Comparison of ENCODE assay signal across 18 cellular contexts in genomic region chr21:43664358-43664757, GRCh38. TPM values are rescaled to one million over a fixed set of nuclear protein-coding genes. Genes with fewer than 3 reads are reported as not detected.
DNase-seq lines count a peak whose midpoint lies in the region; ATAC-seq and TF ChIP-seq lines count a peak whose summit lies in the region.
"Had no signal": no experiment of that assay in that cellular context is flagged by ENCODE, and none has a peak within 500 bp of the region (broad histone marks: within the 10 kb centered on the region; RNA-seq: fewer than 3 reads in every experiment).

No MANE protein-coding gene starts in this region.

- DNase-seq in activated CD4-positive, alpha-beta T cell treated with anti-CD3 and anti-CD28 coated beads, Interleukin-2, amount 10 ng/mL, durations not matched to agents 7 days and 5 days, result no peak
- DNase-seq in activated CD4-positive, alpha-beta T cell treated with anti-CD3 and anti-CD28 coated beads for 1 hour, result no peak
- DNase-seq in stimulated activated naive CD8-positive, alpha-beta T cell treated with anti-CD3 and anti-CD28 coated beads, Interleukin-15, Interleukin-2, amounts not matched to agents 100 U/mL and 50 U/mL, for 24 hours, result no peak
- DNase-seq in lung microvascular endothelial cell (ENCODE audit: low read depth in 2 of 2) (peak; percentile 75 to 80), SK-N-SH (no peak), NCI-H187 (lab: John Stamatoyannopoulos, UW) (no peak), NCI-H446 treated with DMSO at 0.1 percent for 48 hours (lab: John Stamatoyannopoulos, UW) (no peak)
- DNase-seq: 8988T, COR-L47, DMS 273 treated with DMSO at 0.1 percent for 48 hours, DND-41, KG1, NCI-H187 treated with DMSO at 0.1 percent for 48 hours, NCI-H226, NCI-H524 treated with DMSO at 0.1 percent for 48 hours, PC-3, RPMI8226 had no signal

- H3K4me1 Mint-ChIP-seq in activated CD4-positive, alpha-beta T cell treated with anti-CD3 and anti-CD28 coated beads, Interleukin-2, amount 10 ng/mL, durations not matched to agents 7 days and 5 days, result peaks cover 57% of the 10 kb centered on the region
- H3K4me1 Mint-ChIP-seq in stimulated activated naive CD8-positive, alpha-beta T cell treated with anti-CD3 and anti-CD28 coated beads, Interleukin-15, Interleukin-2, amounts not matched to agents 100 ng/mL and 50 ng/mL, for 24 hours (ENCODE audit: low read depth), result peaks cover 63% of the 10 kb centered on the region

- TF ChIP-seq CTCF in SK-N-SH (IDR thresholded peaks at IDR 0.05), result no peak

- no peak overlapping the region for H3K27ac ChIP-seq in SK-N-SH (ENCODE audit: low read depth in 2 of 2, low read length in 1 of 2)

- TF ChIP-seq EP300 in SK-N-SH (IDR thresholded peaks at IDR 0.05; ENCODE audit: borderline replicate concordance in 1 of 2, low read depth in 1 of 2, low read length in 1 of 2), result no peak

- H3K27me3 Mint-ChIP-seq in activated CD4-positive, alpha-beta T cell treated with anti-CD3 and anti-CD28 coated beads, Interleukin-2, amount 10 ng/mL, durations not matched to agents 7 days and 5 days, result no peaks in the 10 kb centered on the region
- no peaks in the 10 kb centered on the region for H3K27me3 Mint-ChIP-seq in stimulated activated naive CD8-positive, alpha-beta T cell treated with anti-CD3 and anti-CD28 coated beads, Interleukin-15, Interleukin-2, amounts not matched to agents 100 ng/mL and 50 ng/mL, for 24 hours

- no peak for TF ChIP-seq RAD21 in SK-N-SH (IDR thresholded peaks at IDR 0.05; ENCODE audit: low read length)

- H3K27me3 ChIP-seq in SK-N-SH (ENCODE audit: insufficient read depth), result no peaks in the 10 kb centered on the region

- H3K79me2 ChIP-seq in SK-N-SH (ENCODE audit: insufficient read depth), result peaks cover 91% of the 10 kb centered on the region

- H2AFZ ChIP-seq in SK-N-SH (ENCODE audit: low read depth), result no peak overlapping the region

- H3K4me2 ChIP-seq in SK-N-SH, result no peak overlapping the region

- peaks cover 5% of the 10 kb centered on the region for H3K9me3 Mint-ChIP-seq in activated CD4-positive, alpha-beta T cell treated with anti-CD3 and anti-CD28 coated beads, Interleukin-2, amount 10 ng/mL, durations not matched to agents 7 days and 5 days
- H3K9me3 Mint-ChIP-seq in stimulated activated naive CD8-positive, alpha-beta T cell treated with anti-CD3 and anti-CD28 coated beads, Interleukin-15, Interleukin-2, amounts not matched to agents 100 ng/mL and 50 ng/mL, for 24 hours, result peaks cover 4% of the 10 kb centered on the region

- peak overlapping the region; percentile 16 for H3K27ac Mint-ChIP-seq in activated CD4-positive, alpha-beta T cell treated with anti-CD3 and anti-CD28 coated beads, Interleukin-2, amount 10 ng/mL, durations not matched to agents 7 days and 5 days
- peak overlapping the region; percentile 36 for H3K27ac Mint-ChIP-seq in stimulated activated naive CD8-positive, alpha-beta T cell treated with anti-CD3 and anti-CD28 coated beads, Interleukin-15, Interleukin-2, amounts not matched to agents 100 ng/mL and 50 ng/mL, for 24 hours

- peaks cover 17 to 27% of the 10 kb centered on the region in 2 experiments for H3K36me3 ChIP-seq in SK-N-SH (replicated peaks in 1 of 2; ENCODE audit: control insufficient read depth in 1 of 2, insufficient read depth in 2 of 2, low read length in 1 of 2)

- no peaks in the 10 kb centered on the region for H3K9me3 ChIP-seq in SK-N-SH

- POLR2A ChIA-PET in activated CD4-positive, alpha-beta T cell treated with anti-CD3 and anti-CD28 coated beads, Interleukin-2, amount 10 ng/mL, durations not matched to agents 7 days and 5 days (lab: Charles Lee), result no interaction called here
- POLR2A ChIA-PET in SK-N-SH (lab: Yijun Ruan, JAX), result no interaction called here

- H3K4me3 Mint-ChIP-seq in activated CD4-positive, alpha-beta T cell treated with anti-CD3 and anti-CD28 coated beads, Interleukin-2, amount 10 ng/mL, durations not matched to agents 7 days and 5 days, result no peak overlapping the region
- H3K4me3 Mint-ChIP-seq in stimulated activated naive CD8-positive, alpha-beta T cell treated with anti-CD3 and anti-CD28 coated beads, Interleukin-15, Interleukin-2, amounts not matched to agents 100 ng/mL and 50 ng/mL, for 24 hours, result no peak overlapping the region

- H4K20me1 ChIP-seq in SK-N-SH (ENCODE audit: insufficient read depth), result no peaks in the 10 kb centered on the region; the same call in 1 of the 2 replicates

- no peak for ATAC-seq in stimulated activated naive CD8-positive, alpha-beta T cell treated with anti-CD3 and anti-CD28 coated beads, Interleukin-15, Interleukin-2, amounts not matched to agents 100 U/mL and 50 U/mL, for 24 hours
- ATAC-seq: PC-3 had no signal

- CTCF ChIA-PET in activated CD4-positive, alpha-beta T cell treated with anti-CD3 and anti-CD28 coated beads, Interleukin-2, amount 10 ng/mL, durations not matched to agents 7 days and 5 days (lab: Charles Lee), result no interaction called here
- CTCF ChIA-PET in SK-N-SH (lab: Yijun Ruan, JAX), result no interaction called here

- H3K9ac ChIP-seq in SK-N-SH, result no peak overlapping the region

- H3K9me2 ChIP-seq in SK-N-SH, result no peaks in the 10 kb centered on the region

- H3K4me1 ChIP-seq in SK-N-SH (ENCODE audit: control insufficient read depth in 1 of 2, insufficient read depth in 2 of 2, low read depth in 1 of 2, low read length in 1 of 2), result peaks cover 5 to 7% of the 10 kb centered on the region in 2 experiments; a peak in 3 of 4 replicates

- peaks cover 63% of the 10 kb centered on the region for H3K36me3 Mint-ChIP-seq in activated CD4-positive, alpha-beta T cell treated with anti-CD3 and anti-CD28 coated beads, Interleukin-2, amount 10 ng/mL, durations not matched to agents 7 days and 5 days (ENCODE audit: low read depth)
- peaks cover 66% of the 10 kb centered on the region for H3K36me3 Mint-ChIP-seq in stimulated activated naive CD8-positive, alpha-beta T cell treated with anti-CD3 and anti-CD28 coated beads, Interleukin-15, Interleukin-2, amounts not matched to agents 100 ng/mL and 50 ng/mL, for 24 hours (ENCODE audit: low read depth)

- peaks cover 5% of the 10 kb centered on the region for H3F3A ChIP-seq in SK-N-SH (replicated peaks; ENCODE audit: insufficient read depth)

- H3K4me3 ChIP-seq in SK-N-SH (ENCODE audit: low read depth in 2 of 2, low read length in 1 of 2), result no peak overlapping the region

- WGBS in SK-N-SH (ENCODE audit: low lambda C conversion rate), result 85% methylated on average over 4 of the region's 4 CpGs

TF ChIP-seq in SK-N-SH, 30 proteins besides CTCF, POLR2A, EP300 and RAD21:
- TF ChIP-seq GABPA (IDR thresholded peaks at IDR 0.05; ENCODE audit: low read depth), result no peak
- TF ChIP-seq NFIC (IDR thresholded peaks at IDR 0.05; ENCODE audit: borderline replicate concordance), result no peak
- no peak for TF ChIP-seq USF2 (IDR thresholded peaks at IDR 0.05; ENCODE audit: borderline replicate concordance, low read depth, low read length)
- TF ChIP-seq SMC3 (IDR thresholded peaks at IDR 0.05; ENCODE audit: low read depth, low read length), result no peak
- TF ChIP-seq TAF1 (IDR thresholded peaks at IDR 0.05; ENCODE audit: borderline replicate concordance, low read depth, low read length), result no peak
- TF ChIP-seq ELF1 (IDR thresholded peaks at IDR 0.05), result no peak
- TF ChIP-seq, protein P1, sequence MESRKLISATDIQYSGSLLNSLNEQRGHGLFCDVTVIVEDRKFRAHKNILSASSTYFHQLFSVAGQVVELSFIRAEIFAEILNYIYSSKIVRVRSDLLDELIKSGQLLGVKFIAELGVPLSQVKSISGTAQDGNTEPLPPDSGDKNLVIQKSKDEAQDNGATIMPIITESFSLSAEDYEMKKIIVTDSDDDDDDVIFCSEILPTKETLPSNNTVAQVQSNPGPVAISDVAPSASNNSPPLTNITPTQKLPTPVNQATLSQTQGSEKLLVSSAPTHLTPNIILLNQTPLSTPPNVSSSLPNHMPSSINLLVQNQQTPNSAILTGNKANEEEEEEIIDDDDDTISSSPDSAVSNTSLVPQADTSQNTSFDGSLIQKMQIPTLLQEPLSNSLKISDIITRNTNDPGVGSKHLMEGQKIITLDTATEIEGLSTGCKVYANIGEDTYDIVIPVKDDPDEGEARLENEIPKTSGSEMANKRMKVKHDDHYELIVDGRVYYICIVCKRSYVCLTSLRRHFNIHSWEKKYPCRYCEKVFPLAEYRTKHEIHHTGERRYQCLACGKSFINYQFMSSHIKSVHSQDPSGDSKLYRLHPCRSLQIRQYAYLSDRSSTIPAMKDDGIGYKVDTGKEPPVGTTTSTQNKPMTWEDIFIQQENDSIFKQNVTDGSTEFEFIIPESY (IDR thresholded peaks at IDR 0.05; ENCODE audit: borderline replicate concordance, low read depth), result no peak
- TF ChIP-seq FOSL2 (IDR thresholded peaks at IDR 0.05; ENCODE audit: borderline replicate concordance, low read depth), result no peak
- no peak for TF ChIP-seq MEF2A (IDR thresholded peaks at IDR 0.05; ENCODE audit: borderline replicate concordance, low read depth)

RNA-seq across cellular contexts. Expression of gene RRP1B, which starts 5.0 kb away (rescaled TPM):
- 10 to 100 TPM; 47.7 to 48.1 TPM for total RNA-seq in activated CD4-positive, alpha-beta T cell treated with anti-CD3 and anti-CD28 coated beads, Interleukin-2, amount 10 ng/mL, durations not matched to agents 7 days and 5 days
- 14.6 and 20.8 TPM in 2 replicates for total RNA-seq in lung microvascular endothelial cell
- 9.6 and 10.4 TPM in 2 replicates for polyA plus RNA-seq in SK-N-SH (2012; rRNA removed)
- polyA plus RNA-seq in SK-N-SH (2012; cell fraction: cytosol; rRNA removed), result 8.6 and 10.1 TPM in 2 replicates
- 11.7 and 12.3 TPM in 2 replicates for polyA plus RNA-seq in SK-N-SH (2012; cell fraction: nucleus; rRNA removed)

RNA-seq across cellular contexts. Expression of gene HSF2BP, which starts 5.1 kb away (rescaled TPM):
- under 1 TPM; 0.56 to 0.72 TPM for total RNA-seq in activated CD4-positive, alpha-beta T cell treated with anti-CD3 and anti-CD28 coated beads, Interleukin-2, amount 10 ng/mL, durations not matched to agents 7 days and 5 days
- 0.20 and 0.44 TPM in 2 replicates for total RNA-seq in lung microvascular endothelial cell
- 1.1 TPM in 2 replicates for polyA plus RNA-seq in SK-N-SH (2012; rRNA removed)
- polyA plus RNA-seq in SK-N-SH (2012; cell fraction: cytosol; rRNA removed), result 1.1 and 1.7 TPM in 2 replicates
- 1.0 and 1.3 TPM in 2 replicates for polyA plus RNA-seq in SK-N-SH (2012; cell fraction: nucleus; rRNA removed)

RNA-seq across cellular contexts. Expression of gene PDXK, which starts 54.6 kb away (rescaled TPM):
- 10 to 100 TPM; 74.0 to 81.4 TPM for total RNA-seq in activated CD4-positive, alpha-beta T cell treated with anti-CD3 and anti-CD28 coated beads, Interleukin-2, amount 10 ng/mL, durations not matched to agents 7 days and 5 days
- total RNA-seq in lung microvascular endothelial cell, result 20.7 and 23.6 TPM in 2 replicates
- 85.7 and 89.2 TPM in 2 replicates for polyA plus RNA-seq in SK-N-SH (2012; rRNA removed)
- polyA plus RNA-seq in SK-N-SH (2012; cell fraction: cytosol; rRNA removed), result 49.7 and 63.0 TPM in 2 replicates
- polyA plus RNA-seq in SK-N-SH (2012; cell fraction: nucleus; rRNA removed), result 110 and 138 TPM in 2 replicates

Comparison
In these comparisons a context has a peak if more than half of its experiments do, and no peak if none do; other contexts are left out.
1. DNase-seq: peak in lung microvascular endothelial cell (2 of 2); none in activated CD4-positive, alpha-beta T cell treated with anti-CD3 and anti-CD28 coated beads, Interleukin-2, amount 10 ng/mL, durations not matched to agents 7 days and 5 days (single experiment), activated CD4-positive, alpha-beta T cell treated with anti-CD3 and anti-CD28 coated beads for 1 hour (single experiment), stimulated activated naive CD8-positive, alpha-beta T cell treated with anti-CD3 and anti-CD28 coated beads, Interleukin-15, Interleukin-2, amounts not matched to agents 100 U/mL and 50 U/mL, for 24 hours (single experiment), SK-N-SH (single experiment), NCI-H187 (0 of 2) and NCI-H446 treated with DMSO at 0.1 percent for 48 hours (single experiment).